Comparison of ENCODE assay signal across 8 cellular contexts in genomic region chr22:21657361-21658118, GRCh38. TPM values are rescaled to one million over a fixed set of nuclear protein-coding genes. Genes with fewer than 3 reads are reported as not detected.
DNase-seq lines count a peak whose midpoint lies in the region; FAIRE-seq lines count a peak whose summit lies in the region.

No MANE protein-coding gene starts in this region.

- 0 out of 2 replicates have a peak, but pooled peaks cover 2% of the 10 kb centered on the region for H3K36me3 ChIP-seq in ES-I3 (ENCODE audit: insufficient read depth, low read length)
- peaks cover 8% of the 10 kb centered on the region for H3K36me3 ChIP-seq in H7 (replicated peaks; ENCODE audit: control insufficient read depth, insufficient read depth, low read length)
- no peaks in the 10 kb centered on the region for H3K36me3 ChIP-seq in small intestine (ENCODE audit: control insufficient read depth in 2 of 2, insufficient read depth in 2 of 2, low read length in 2 of 2)

- H3K27ac Mint-ChIP-seq in activated naive CD8-positive, alpha-beta T cell treated with anti-CD3 and anti-CD28 coated beads for 36 hours, result peak overlapping the region; percentile 75

- H3K36me3 Mint-ChIP-seq in activated naive CD8-positive, alpha-beta T cell treated with anti-CD3 and anti-CD28 coated beads for 36 hours, result peaks cover 10% of the 10 kb centered on the region

- H3K4me1 ChIP-seq in ES-I3 (ENCODE audit: insufficient read depth, low read length), result no peaks in the 10 kb centered on the region
- H3K4me1 ChIP-seq in small intestine (ENCODE audit: control insufficient read depth in 2 of 2, insufficient read depth in 1 of 2, low read depth in 1 of 2, low read length in 1 of 2), result peaks cover 0 to 4% of the 10 kb centered on the region in 2 donors

- H3K4me1 Mint-ChIP-seq in activated naive CD8-positive, alpha-beta T cell treated with anti-CD3 and anti-CD28 coated beads for 36 hours, result peaks cover 13% of the 10 kb centered on the region

- H3K4me3 ChIP-seq in H7 (ENCODE audit: insufficient read depth, low read depth, low read length) (peak overlapping the region; percentile 72), small intestine (ENCODE audit: low read depth in 1 of 2, low read length in 2 of 2) (peak overlapping the region; percentile 57 to 61)

- DNase-seq in H7, result peak; percentile 98
- DNase-seq in NCI-H1048 (lab: John Stamatoyannopoulos, UW), result peak; percentile 45
- peak; percentile 67 for DNase-seq in SKM-1 treated with dmso at 0.1 percent for 144 hours (lab: John Stamatoyannopoulos, UW; ENCODE audit: unreplicated experiment)
- peak; percentile 86 for DNase-seq in activated naive CD8-positive, alpha-beta T cell treated with anti-CD3 and anti-CD28 coated beads for 36 hours
- peak; percentile 85 for DNase-seq in hepatic stellate cell (ENCODE audit: low spot score)
- DNase-seq in small intestine, result peak; percentile 79
- no peak for DNase-seq in G401 (ENCODE audit: low spot score)

- H3K9ac ChIP-seq in ES-I3 (ENCODE audit: low read depth, low read length), result peak overlapping the region; percentile 68

- no peaks in the 10 kb centered on the region for H3K9me3 Mint-ChIP-seq in activated naive CD8-positive, alpha-beta T cell treated with anti-CD3 and anti-CD28 coated beads for 36 hours

- H3K27me3 ChIP-seq in H7 (ENCODE audit: control insufficient read depth, insufficient read depth, low read length), result peaks cover 9% of the 10 kb centered on the region
- H3K27me3 ChIP-seq in small intestine (ENCODE audit: control insufficient read depth in 2 of 2, insufficient read depth in 2 of 2, low read length in 2 of 2), result no peaks in the 10 kb centered on the region

- no peak for FAIRE-seq in small intestine (lab: Jason Lieb, UNC)

- no peaks in the 10 kb centered on the region for H3K9me3 ChIP-seq in ES-I3 (ENCODE audit: control insufficient read depth, insufficient read depth, low read length)
- H3K9me3 ChIP-seq in small intestine (ENCODE audit: control insufficient read depth, low read depth), result no peaks in the 10 kb centered on the region

- in situ Hi-C loops in G401 (cut with HindIII; ENCODE audit: low sequenced_read_pairs), result no loop called here

- 1% methylated on average over 57 to 86 of the region's 86 CpGs for WGBS in small intestine, 3 donors

- peak overlapping the region in 1 of 2 donors; percentile 17 for H3K27ac ChIP-seq in small intestine (ENCODE audit: low read depth in 1 of 2, low read length in 1 of 2)

- peak overlapping the region; percentile 84 for H3K4me3 Mint-ChIP-seq in activated naive CD8-positive, alpha-beta T cell treated with anti-CD3 and anti-CD28 coated beads for 36 hours

- no peaks in the 10 kb centered on the region for H3K27me3 Mint-ChIP-seq in activated naive CD8-positive, alpha-beta T cell treated with anti-CD3 and anti-CD28 coated beads for 36 hours

RNA-seq across cellular contexts. Expression of gene PPIL2, which starts 8.3 kb away (rescaled TPM):
- total RNA-seq in H7 (2014; rRNA removed; shearing (Covaris generic)), result 23.1 and 23.5 TPM in 2 replicates
- 10 to 100 TPM; 41.6 to 43.8 TPM for total RNA-seq in activated naive CD8-positive, alpha-beta T cell treated with anti-CD3 and anti-CD28 coated beads for 36 hours
- 10 to 100 TPM; 24.9 to 35.2 (median 29.7) TPM for polyA plus RNA-seq in small intestine
- total RNA-seq in G401 (2014; rRNA removed; shearing (Covaris generic)), result 20.5 and 24.0 TPM in 2 replicates

RNA-seq across cellular contexts. Expression of gene SDF2L1, which starts 15.4 kb away (rescaled TPM):
- 29.3 and 54.0 TPM in 2 replicates for total RNA-seq in H7 (2014; rRNA removed; shearing (Covaris generic))
- 10 to 100 TPM; 52.6 to 53.8 TPM for total RNA-seq in activated naive CD8-positive, alpha-beta T cell treated with anti-CD3 and anti-CD28 coated beads for 36 hours
- polyA plus RNA-seq in small intestine, result 100 to 1,000 TPM in 1 of 3 donors, 10 to 100 TPM in 2; 25.9 to 125 (median 59.2) TPM
- 39.7 and 49.4 TPM in 2 replicates for total RNA-seq in G401 (2014; rRNA removed; shearing (Covaris generic))

RNA-seq across cellular contexts. Expression of gene CCDC116, which starts 25.0 kb away (rescaled TPM):
- 0.48 and 0.55 TPM in 2 replicates for total RNA-seq in H7 (2014; rRNA removed; shearing (Covaris generic))
- total RNA-seq in activated naive CD8-positive, alpha-beta T cell treated with anti-CD3 and anti-CD28 coated beads for 36 hours, result under 1 TPM; 0.29 to 0.34 TPM
- under 1 TPM; 0.22 to 0.40 (median 0.27) TPM for polyA plus RNA-seq in small intestine
- not detected in 2 replicates for total RNA-seq in G401 (2014; rRNA removed; shearing (Covaris generic))

RNA-seq across cellular contexts. Expression of gene YDJC, which starts 27.7 kb away (rescaled TPM):
- total RNA-seq in H7 (2014; rRNA removed; shearing (Covaris generic)), result 53.0 and 57.3 TPM in 2 replicates
- total RNA-seq in activated naive CD8-positive, alpha-beta T cell treated with anti-CD3 and anti-CD28 coated beads for 36 hours, result 10 to 100 TPM; 83.0 to 86.4 TPM
- 10 to 100 TPM; 38.8 to 46.7 (median 45.6) TPM for polyA plus RNA-seq in small intestine
- total RNA-seq in G401 (2014; rRNA removed; shearing (Covaris generic)), result 71.7 and 80.6 TPM in 2 replicates
